In the genomic region with DNA sequence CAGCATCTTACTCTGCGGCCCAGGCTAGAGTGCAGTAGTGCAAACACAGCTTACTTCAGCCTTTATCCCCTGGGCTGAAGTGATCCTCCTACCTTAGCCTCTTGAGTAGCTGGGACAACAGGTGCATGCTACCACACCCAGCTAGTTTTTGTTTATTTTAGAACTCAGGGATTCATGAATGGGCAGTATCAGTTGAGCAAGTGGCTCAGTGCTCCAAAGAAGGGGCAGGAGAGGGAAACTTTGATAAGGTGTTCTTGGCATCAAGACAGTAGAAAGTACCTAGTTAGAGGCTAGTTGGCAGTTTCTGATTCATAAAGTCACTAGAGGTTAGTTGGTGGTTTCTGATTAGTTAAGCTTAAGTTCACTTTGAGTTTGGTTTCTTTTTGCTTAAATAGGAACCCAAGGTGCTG, we compare ENCODE assay signal across 8 cellular contexts. TPM values are rescaled to one million over a fixed set of nuclear protein-coding genes. Genes with fewer than 3 reads are reported as not detected.
DNase-seq lines count a peak whose midpoint lies in the region; ATAC-seq and TF ChIP-seq lines count a peak whose summit lies in the region.

No MANE protein-coding gene starts in this region.

- peak; percentile 28 to 54 for DNase-seq in NCI-H187 (lab: John Stamatoyannopoulos, UW)
- DNase-seq in natural killer cell: no peak
- DNase-seq in GM03348 (ENCODE audit: low spot score): no peak
- no peak for DNase-seq in NCI-H146 (lab: John Stamatoyannopoulos, UW)
- DNase-seq in hypothalamus (lab: John Stamatoyannopoulos, UW): no peak
- no peak for DNase-seq in activated CD4-positive, alpha-beta T cell treated with anti-CD3 and anti-CD28 coated beads for 48 hours

- H3K36me3 Mint-ChIP-seq in natural killer cell: no peaks in the 10 kb centered on the region

- intact Hi-C loops in natural killer cell (cut with micrococcal nuclease): no loop called here

- ATAC-seq in GM18909 (IDR thresholded peaks at IDR 0.05; ENCODE audit: poor library complexity, unreplicated experiment) (peak; percentile 78), HG02571 (IDR thresholded peaks at IDR 0.05; ENCODE audit: unreplicated experiment) (peak; percentile 71), natural killer cell (peak; percentile 54 to 66 (median 61))

- H3K4me1 Mint-ChIP-seq in natural killer cell: peaks cover 72 to 73% of the 10 kb centered on the region in 2 donors

- H3K27ac Mint-ChIP-seq in natural killer cell: peak overlapping the region; percentile 34 to 55

- H3K9me3 Mint-ChIP-seq in natural killer cell: no peaks in the 10 kb centered on the region

- no peaks in the 10 kb centered on the region for H3K27me3 Mint-ChIP-seq in natural killer cell (ENCODE audit: low read depth in 2 of 2)

- no peak for TF ChIP-seq CTCF in natural killer cell (IDR thresholded peaks at IDR 0.05)

- no peak overlapping the region for H3K4me3 Mint-ChIP-seq in natural killer cell

RNA-seq across cellular contexts. Expression of a gene that starts 18.4 kb away (rescaled TPM):
- 10 to 100 TPM; 15.2 to 19.1 (median 18.9) TPM for total RNA-seq in natural killer cell

Comparison
In these comparisons a context has a peak if more than half of its experiments do, and no peak if none do; other contexts are left out.
1. DNase-seq: peak in NCI-H187 (2 of 2); none in natural killer cell (single experiment), GM03348 (single experiment), NCI-H146 (single experiment), hypothalamus (0 of 51) and activated CD4-positive, alpha-beta T cell treated with anti-CD3 and anti-CD28 coated beads for 48 hours (single experiment).
2. Peak in every context shown above with its lines, with median percentiles within 50 percentile points of each other: ATAC-seq.